ENCODE assay signal across 8 cellular contexts in genomic region chr1:1348420-1349255, GRCh38. TPM values are rescaled to one million over a fixed set of nuclear protein-coding genes. Genes with fewer than 3 reads are reported as not detected.
DNase-seq lines count a peak whose midpoint lies in the region; ATAC-seq and TF ChIP-seq lines count a peak whose summit lies in the region.

No MANE protein-coding gene starts in this region.

- CTCF ChIA-PET in RWPE1 (lab: Yijun Ruan, JAX): interaction anchor here (0.6 to 1.4 kb wide), 8 partner anchors 18 to 282 kb away, joined by 3 to 6 read pairs (median 3); partner anchors contain the start of gene AURKAIP1

- TF ChIP-seq CTCF in RWPE1 (conservative IDR thresholded peaks at IDR 0.05; ENCODE audit: low read depth) (no peak), osteoblast (IDR thresholded peaks at IDR 0.05; ENCODE audit: extremely low read depth, low read depth, low read length) (no peak)

- peak overlapping the region; percentile 82 for H3K4me3 ChIP-seq in osteoblast (ENCODE audit: insufficient read depth, low read length)

- peaks cover 62% of the 10 kb centered on the region for H4K20me1 ChIP-seq in osteoblast (ENCODE audit: insufficient read depth, low read length)

- H3K27me3 ChIP-seq in osteoblast (ENCODE audit: insufficient read depth, low read length): no peaks in the 10 kb centered on the region

- no peak for TF ChIP-seq POLR2A in erythroblast (IDR thresholded peaks at IDR 0.05; ENCODE audit: low read length)

- H3K36me3 ChIP-seq in osteoblast (ENCODE audit: insufficient read depth, low read length): peaks cover 18% of the 10 kb centered on the region

- peaks cover 35% of the 10 kb centered on the region for H3K4me1 ChIP-seq in osteoblast (ENCODE audit: insufficient read depth, low read length)

- no peak overlapping the region for H2AFZ ChIP-seq in osteoblast (ENCODE audit: low read length)

- no peaks in the 10 kb centered on the region for H3K9me3 ChIP-seq in osteoblast (ENCODE audit: low read depth, low read length)

- POLR2A ChIA-PET in RWPE1 (lab: Yijun Ruan, JAX; ENCODE audit: low non-redundant PET): interaction anchor here (1.1 kb wide), 1 partner anchor 39 kb away, joined by 3 read pairs; no protein-coding TSS in a partner anchor

- peak overlapping the region; percentile 98 for H3K27ac ChIP-seq in RWPE1
- peak overlapping the region; percentile 64 for H3K27ac ChIP-seq in osteoblast (ENCODE audit: low read depth, low read length)

- ATAC-seq in GM18511 (IDR thresholded peaks at IDR 0.05; ENCODE audit: unreplicated experiment) (peak; percentile 36), HG02678 (IDR thresholded peaks at IDR 0.05; ENCODE audit: unreplicated experiment) (peak; percentile 5)

- H3K79me2 ChIP-seq in osteoblast (ENCODE audit: insufficient read depth, low read length): peaks cover 64% of the 10 kb centered on the region

- peak overlapping the region; percentile 92 for H3K4me2 ChIP-seq in osteoblast (ENCODE audit: insufficient read depth, low read length)

- DNase-seq in RWPE1 (ENCODE audit: low spot score) (no peak), erythroblast (lab: John Stamatoyannopoulos, UW) (peak; percentile 68 to 83), osteoblast (ENCODE audit: insufficient read length, low spot score, missing footprints) (peak; percentile 96), iPS-NIHi11 (ENCODE audit: low spot score) (no peak), foreskin melanocyte (no peak)
- no peak for DNase-seq in stimulated activated CD4-positive, alpha-beta T cell treated with anti-CD3 and anti-CD28 coated beads, Interleukin-4, amount 100 ng/mL, for 24 hours

RNA-seq across cellular contexts. Expression of gene DVL1, which starts 0.6 kb away (rescaled TPM):
- 73.5 and 81.9 TPM in 2 replicates for total RNA-seq in osteoblast

RNA-seq across cellular contexts. Expression of gene MXRA8, which starts 9.7 kb away (rescaled TPM):
- total RNA-seq in osteoblast: 689 and 735 TPM in 2 replicates

RNA-seq across cellular contexts. Expression of gene TAS1R3, which starts 17.6 kb away (rescaled TPM):
- total RNA-seq in osteoblast: under 0.01 TPM in 2 replicates

RNA-seq across cellular contexts. Expression of gene CPTP, which starts 24.0 kb away (rescaled TPM):
- total RNA-seq in osteoblast: 12.7 and 13.8 TPM in 2 replicates

RNA-seq across cellular contexts. Expression of gene INTS11, which starts 24.2 kb away (rescaled TPM):
- 53.3 and 59.7 TPM in 2 replicates for total RNA-seq in osteoblast

Comparison
In these comparisons a context has a peak if more than half of its experiments do, and no peak if none do; other contexts are left out.
1. DNase-seq: peak in erythroblast (2 of 2) and osteoblast (single experiment); none in RWPE1 (single experiment), iPS-NIHi11 (single experiment), stimulated activated CD4-positive, alpha-beta T cell treated with anti-CD3 and anti-CD28 coated beads, Interleukin-4, amount 100 ng/mL, for 24 hours (single experiment) and foreskin melanocyte (single experiment).